In the genomic region with DNA sequence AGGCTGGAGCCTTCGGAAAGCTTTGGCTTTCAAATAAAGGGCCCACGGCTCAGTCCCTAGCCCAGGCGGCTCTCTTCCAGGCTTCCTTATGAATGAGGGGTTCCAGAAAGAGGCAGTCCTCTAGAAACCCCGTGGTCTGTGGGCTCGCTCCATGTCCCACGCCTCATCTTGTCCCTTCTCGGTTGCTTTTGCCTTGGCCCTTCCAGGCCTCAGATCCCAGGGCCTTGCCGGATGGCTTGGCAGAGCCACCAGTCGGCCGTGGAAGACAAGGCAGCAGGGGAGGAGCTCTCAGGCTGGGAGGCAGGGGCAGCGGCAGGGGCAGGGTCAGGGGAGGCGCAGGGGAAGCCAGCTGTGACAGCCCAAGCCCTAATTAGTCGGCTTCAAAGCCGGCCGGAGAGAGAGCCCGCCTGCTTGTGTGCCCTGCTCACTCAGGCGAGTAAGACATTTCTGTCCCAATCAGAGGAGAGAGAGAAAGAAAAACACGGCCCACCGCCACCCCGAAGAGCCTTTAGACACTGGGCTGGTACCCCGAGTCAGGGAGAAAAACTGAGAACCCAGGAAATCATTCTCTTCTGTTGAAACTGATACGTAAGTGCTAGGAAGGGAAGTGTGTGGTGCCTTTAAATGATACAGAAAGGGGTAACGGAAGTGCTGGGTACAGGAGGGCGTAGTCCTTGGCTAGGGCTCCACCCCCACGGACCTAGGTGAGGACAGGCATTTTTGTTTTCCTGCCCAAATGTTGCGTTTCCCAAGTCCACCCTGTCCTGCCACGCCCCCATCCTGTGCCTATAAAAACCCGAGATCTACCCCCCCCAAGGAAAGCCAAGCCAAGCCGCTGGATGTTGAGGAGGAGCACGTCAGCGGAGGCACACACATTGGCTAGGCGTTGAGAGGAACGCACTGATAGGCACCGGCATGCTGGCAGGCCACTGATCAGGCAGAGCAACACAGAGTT, we compare ENCODE assay signal across 8 cellular contexts. TPM values are rescaled to one million over a fixed set of nuclear protein-coding genes. Genes with fewer than 3 reads are reported as not detected.
DNase-seq lines count a peak whose midpoint lies in the region; ATAC-seq and TF ChIP-seq lines count a peak whose summit lies in the region.

No MANE protein-coding gene starts in this region.

- intact Hi-C loops in heart right ventricle (cut with DNase I), result loop anchor here in 1 of 10 donors (5.0 kb wide), 1 partner anchor 71 kb away; the partner anchor contains the start of gene FZD2
- intact Hi-C loops in activated T-helper 2 cell treated with anti-CD3 and anti-CD28 coated beads, Interferon-gamma antibody, Interleukin-2, Interleukin-4, amounts not matched to agents 10 μg/mL and 5 μg/mL and 100 μg/mL, durations not matched to agents 14 hours and 24 hours and 36 hours (cut with micrococcal nuclease), result no loop called here

- DNase-seq in GM20000 (ENCODE audit: low spot score) (peak; percentile 59), SHP77 (lab: John Stamatoyannopoulos, UW) (peak; percentile 88 to 94), heart right ventricle (peak; percentile 66), renal cortical epithelial cell (ENCODE audit: low read depth) (peak; percentile 83), HuH-7 (ENCODE audit: low spot score) (no peak)
- DNase-seq in activated T-helper 2 cell treated with anti-CD3 and anti-CD28 coated beads, Interferon-gamma antibody, Interleukin-2, Interleukin-4, amounts not matched to agents 10 μg/mL and 5 μg/mL and 100 μg/mL, durations not matched to agents 14 hours and 24 hours and 36 hours (ENCODE audit: low spot score), result no peak
- DNase-seq in activated CD4-positive, alpha-beta T cell treated with anti-CD3 and anti-CD28 coated beads, Interleukin-2, amount 50 U/mL, for 48 hours, result no peak

- H3K4me1 Mint-ChIP-seq in activated T-helper 2 cell treated with anti-CD3 and anti-CD28 coated beads, Interferon-gamma antibody, Interleukin-2, Interleukin-4, amounts not matched to agents 10 μg/mL and 5 μg/mL and 100 μg/mL, durations not matched to agents 14 hours and 24 hours and 36 hours (ENCODE audit: low read depth), result no peaks in the 10 kb centered on the region

- H3K4me1 ChIP-seq in heart right ventricle, result peaks cover 0 to 19% (median 4%) of the 10 kb centered on the region in 9 donors

- H3K4me3 ChIP-seq in heart right ventricle, result peak overlapping the region in 8 of 10 donors; percentile 4 to 49 (median 40)

- H3K9me3 Mint-ChIP-seq in activated T-helper 2 cell treated with anti-CD3 and anti-CD28 coated beads, Interferon-gamma antibody, Interleukin-2, Interleukin-4, amounts not matched to agents 10 μg/mL and 5 μg/mL and 100 μg/mL, durations not matched to agents 14 hours and 24 hours and 36 hours, result no peaks in the 10 kb centered on the region

- H3K36me3 Mint-ChIP-seq in activated T-helper 2 cell treated with anti-CD3 and anti-CD28 coated beads, Interferon-gamma antibody, Interleukin-2, Interleukin-4, amounts not matched to agents 10 μg/mL and 5 μg/mL and 100 μg/mL, durations not matched to agents 14 hours and 24 hours and 36 hours (ENCODE audit: low read depth), result no peaks in the 10 kb centered on the region

- H3K27ac ChIP-seq in heart right ventricle, result peak overlapping the region in 9 of 10 donors; percentile 61 to 89 (median 73)

- H3K4me3 Mint-ChIP-seq in activated T-helper 2 cell treated with anti-CD3 and anti-CD28 coated beads, Interferon-gamma antibody, Interleukin-2, Interleukin-4, amounts not matched to agents 10 μg/mL and 5 μg/mL and 100 μg/mL, durations not matched to agents 14 hours and 24 hours and 36 hours (ENCODE audit: low read depth), result no peak overlapping the region

- peaks cover 5% of the 10 kb centered on the region for H3K27me3 Mint-ChIP-seq in activated T-helper 2 cell treated with anti-CD3 and anti-CD28 coated beads, Interferon-gamma antibody, Interleukin-2, Interleukin-4, amounts not matched to agents 10 μg/mL and 5 μg/mL and 100 μg/mL, durations not matched to agents 14 hours and 24 hours and 36 hours (ENCODE audit: low read depth)

- ATAC-seq in heart right ventricle, result peak; percentile 69 to 94 (median 88)
- no peak for ATAC-seq in GM21576 (IDR thresholded peaks at IDR 0.05; ENCODE audit: unreplicated experiment)

- no peak overlapping the region for H3K27ac Mint-ChIP-seq in activated T-helper 2 cell treated with anti-CD3 and anti-CD28 coated beads, Interferon-gamma antibody, Interleukin-2, Interleukin-4, amounts not matched to agents 10 μg/mL and 5 μg/mL and 100 μg/mL, durations not matched to agents 14 hours and 24 hours and 36 hours

- no peaks in the 10 kb centered on the region for H3K36me3 ChIP-seq in heart right ventricle

- H3K27me3 ChIP-seq in heart right ventricle, result peaks cover 0 to 8% (median 0%) of the 10 kb centered on the region in 7 donors

- H3K9me3 ChIP-seq in heart right ventricle, result no peaks in the 10 kb centered on the region

- 42 to 44% methylated on average over 34 of the region's 34 CpGs for WGBS in heart right ventricle, 2 donors

- TF ChIP-seq CTCF in GM20000 (IDR thresholded peaks at IDR 0.05; ENCODE audit: extremely low read depth, missing control alignments) (no peak), heart right ventricle (IDR thresholded peaks at IDR 0.05) (no peak)

RNA-seq across cellular contexts. Expression of gene MEIOC, which starts 27.8 kb away (rescaled TPM):
- total RNA-seq in heart right ventricle, result under 1 TPM in 3 of 10 donors, not detected in 7; 0.14 to 0.40 (median 0.16) TPM
- under 1 TPM in 1 of 2 donors, not detected in 1; 0.03 TPM for polyA plus RNA-seq in heart right ventricle
- total RNA-seq in renal cortical epithelial cell, result 1.0 and 1.5 TPM in 2 replicates
- total RNA-seq in activated T-helper 2 cell treated with anti-CD3 and anti-CD28 coated beads, Interferon-gamma antibody, Interleukin-2, Interleukin-4, amounts not matched to agents 10 μg/mL and 5 μg/mL and 100 μg/mL, durations not matched to agents 14 hours and 24 hours and 36 hours, result 0.37 and 1.3 TPM in 2 replicates

Comparison
In these comparisons a context has a peak if more than half of its experiments do, and no peak if none do; other contexts are left out.
1. DNase-seq: peak in GM20000 (single experiment), SHP77 (2 of 2), heart right ventricle (2 of 2) and renal cortical epithelial cell (single experiment); none in activated T-helper 2 cell treated with anti-CD3 and anti-CD28 coated beads, Interferon-gamma antibody, Interleukin-2, Interleukin-4, amounts not matched to agents 10 μg/mL and 5 μg/mL and 100 μg/mL, durations not matched to agents 14 hours and 24 hours and 36 hours (single experiment), HuH-7 (single experiment) and activated CD4-positive, alpha-beta T cell treated with anti-CD3 and anti-CD28 coated beads, Interleukin-2, amount 50 U/mL, for 48 hours (0 of 2).